ENCODE assay signal across 15 cellular contexts in genomic region chr1:67711850-67712202, GRCh38. TPM values are rescaled to one million over a fixed set of nuclear protein-coding genes. Genes with fewer than 3 reads are reported as not detected.
DNase-seq lines count a peak whose midpoint lies in the region; ATAC-seq and TF ChIP-seq lines count a peak whose summit lies in the region.
"Had no signal": no experiment of that assay in that cellular context is flagged by ENCODE, and none has a peak within 500 bp of the region (broad histone marks: within the 10 kb centered on the region; RNA-seq: fewer than 3 reads in every experiment).

No MANE protein-coding gene starts in this region.

- H3K27ac ChIP-seq in mesenchymal stem cell (ENCODE audit: low read length, poor library complexity, severe bottlenecking): no peak overlapping the region

- no peak overlapping the region for H4K91ac ChIP-seq in mesenchymal stem cell (ENCODE audit: low read length)

- no peak overlapping the region for H3K4me2 ChIP-seq in mesenchymal stem cell (ENCODE audit: low read length, poor library complexity, severe bottlenecking)

- H4K8ac ChIP-seq in mesenchymal stem cell (ENCODE audit: low read length): no peak overlapping the region

- H2BK120ac ChIP-seq in mesenchymal stem cell (ENCODE audit: low read depth, low read length): no peak overlapping the region

- H3K4me1 ChIP-seq in mesenchymal stem cell (ENCODE audit: control insufficient read depth, insufficient read depth, low read depth, low read length): peaks cover 17% of the 10 kb centered on the region
- H3K4me1 ChIP-seq in BE2C: peaks cover 21% of the 10 kb centered on the region

- peak overlapping the region in 1 of 2 experiments; percentile 11 for H3K18ac ChIP-seq in mesenchymal stem cell (ENCODE audit: low read depth in 1 of 2, low read length in 2 of 2)

- no peak overlapping the region for H3K4me3 ChIP-seq in mesenchymal stem cell (ENCODE audit: insufficient read depth in 1 of 2, low read depth in 1 of 2, low read length in 2 of 2)
- no peak overlapping the region for H3K4me3 ChIP-seq in BE2C (ENCODE audit: low read depth, low read length)

- no peak overlapping the region for H2AFZ ChIP-seq in mesenchymal stem cell (ENCODE audit: low read depth, low read length)

- no peak overlapping the region for H3K23ac ChIP-seq in mesenchymal stem cell (ENCODE audit: low read length in 2 of 2)

- CTCF ChIA-PET in GM10248 (lab: Yijun Ruan, JAX): interaction anchor here (0.8 to 2.1 kb wide), 10 partner anchors 8 to 150 kb away, joined by 3 to 6 read pairs (median 4); no protein-coding TSS in a partner anchor

- no peak overlapping the region for H2BK15ac ChIP-seq in mesenchymal stem cell (ENCODE audit: low read depth, poor library complexity, severe bottlenecking)

- 16% methylated on average over 2 of the region's 2 CpGs for WGBS in mesenchymal stem cell

- peak overlapping the region in 1 of 2 experiments; percentile 44 for H2BK12ac ChIP-seq in mesenchymal stem cell (ENCODE audit: low read length in 2 of 2)

- H3K9me3 ChIP-seq in mesenchymal stem cell (ENCODE audit: control insufficient read depth, low read length) (no peaks in the 10 kb centered on the region), BE2C (no peaks in the 10 kb centered on the region)

- DNase-seq in DMS53 (lab: John Stamatoyannopoulos, UW) (peak; percentile 86), NCI-H526 treated with DMSO at 0.1 percent for 48 hours (lab: John Stamatoyannopoulos, UW) (peak; percentile 11), mesenchymal stem cell (peak; percentile 49), NCI-H345 (lab: John Stamatoyannopoulos, UW) (no peak), BE2C (no peak), GM10248 (ENCODE audit: extremely low spot score) (no peak)
- DNase-seq: activated CD4-positive, alpha-beta T cell treated with anti-CD3 and anti-CD28 coated beads for 36 hours; activated T-cell treated with anti-CD3 and anti-CD28 coated beads, Interleukin-2, amount 50 U/mL, for 24 hours; GDM1; NCI-H1436; stimulated activated CD4-positive, alpha-beta T cell treated with anti-CD3 and anti-CD28 coated beads, Interleukin-4, amount 100 ng/mL, for 24 hours; stimulated activated naive B cell treated with anti-CD40 and anti-IgM and Interleukin-4, amounts not matched to agents 10 μg/mL and 1 μg/mL and 100 μg/mL, for 72 hours; T-cell had no signal

- H3K9ac ChIP-seq in mesenchymal stem cell (ENCODE audit: low read length): peak overlapping the region; percentile 62

- peaks cover 38% of the 10 kb centered on the region for H3K79me1 ChIP-seq in mesenchymal stem cell (replicated peaks; ENCODE audit: low read length, poor library complexity, severe bottlenecking)

- H3K36me3 ChIP-seq in mesenchymal stem cell (ENCODE audit: control insufficient read depth in 1 of 2, insufficient read depth in 2 of 2, low read depth in 1 of 2, low read length in 2 of 2): peaks cover 4 to 10% of the 10 kb centered on the region in 2 experiments
- no peaks in the 10 kb centered on the region for H3K36me3 ChIP-seq in BE2C

- no peak overlapping the region for H2AK5ac ChIP-seq in mesenchymal stem cell (ENCODE audit: low read length, severe bottlenecking)

- no peak overlapping the region for H2BK5ac ChIP-seq in mesenchymal stem cell (ENCODE audit: low read depth, low read length, poor library complexity, severe bottlenecking)

- TF ChIP-seq CTCF in BE2C (IDR thresholded peaks at IDR 0.05; ENCODE audit: low read depth, low read length): no peak
- TF ChIP-seq CTCF in GM10248 (IDR thresholded peaks at IDR 0.05; ENCODE audit: control extremely low read depth, extremely low read depth, low read depth, missing control alignments): no peak

- H3K27me3 ChIP-seq in mesenchymal stem cell (ENCODE audit: control insufficient read depth in 1 of 2, insufficient read depth in 1 of 2, low read length in 2 of 2) (no peaks in the 10 kb centered on the region), BE2C (no peaks in the 10 kb centered on the region)

- H3K4ac ChIP-seq in mesenchymal stem cell (ENCODE audit: low read depth in 1 of 2, low read length in 2 of 2): peak overlapping the region in 1 of 2 experiments; percentile 47

- ATAC-seq in GM21390 (IDR thresholded peaks at IDR 0.05; ENCODE audit: unreplicated experiment) (peak; percentile 63), GM18861 (IDR thresholded peaks at IDR 0.05; ENCODE audit: unreplicated experiment) (no peak)
- ATAC-seq: activated CD4-positive, alpha-beta T cell treated with anti-CD3 and anti-CD28 coated beads for 36 hours; stimulated activated naive B cell treated with anti-CD40 and anti-IgM and Interleukin-4, amounts not matched to agents 10 μg/mL and 1 μg/mL and 100 μg/mL, for 72 hours; T-cell had no signal

- H3K14ac ChIP-seq in mesenchymal stem cell (ENCODE audit: low read length in 2 of 2): no peak overlapping the region

- POLR2A ChIA-PET in GM10248 (lab: Yijun Ruan, JAX): interaction anchor here (1.7 kb wide), 1 partner anchor 27 kb away, joined by 5 read pairs; the partner anchor contains the start of gene GADD45A

RNA-seq across cellular contexts. Expression of gene GADD45A, which starts 26.8 kb away (rescaled TPM):
- 46.4 TPM for polyA plus RNA-seq in mesenchymal stem cell (2013, experiment 1 of 2)
- polyA plus RNA-seq in mesenchymal stem cell (2013, experiment 2 of 2): 48.5 TPM
- 64.4 TPM for polyA plus RNA-seq in BE2C (2012; ENCODE audit: insufficient read depth, insufficient read length, low read depth)

Comparison
In these comparisons a context has a peak if more than half of its experiments do, and no peak if none do; other contexts are left out.
1. DNase-seq: peak in DMS53 (single experiment), NCI-H526 treated with DMSO at 0.1 percent for 48 hours (single experiment) and mesenchymal stem cell (single experiment); none in NCI-H345 (single experiment), BE2C (single experiment) and GM10248 (single experiment).